In the genomic region with DNA sequence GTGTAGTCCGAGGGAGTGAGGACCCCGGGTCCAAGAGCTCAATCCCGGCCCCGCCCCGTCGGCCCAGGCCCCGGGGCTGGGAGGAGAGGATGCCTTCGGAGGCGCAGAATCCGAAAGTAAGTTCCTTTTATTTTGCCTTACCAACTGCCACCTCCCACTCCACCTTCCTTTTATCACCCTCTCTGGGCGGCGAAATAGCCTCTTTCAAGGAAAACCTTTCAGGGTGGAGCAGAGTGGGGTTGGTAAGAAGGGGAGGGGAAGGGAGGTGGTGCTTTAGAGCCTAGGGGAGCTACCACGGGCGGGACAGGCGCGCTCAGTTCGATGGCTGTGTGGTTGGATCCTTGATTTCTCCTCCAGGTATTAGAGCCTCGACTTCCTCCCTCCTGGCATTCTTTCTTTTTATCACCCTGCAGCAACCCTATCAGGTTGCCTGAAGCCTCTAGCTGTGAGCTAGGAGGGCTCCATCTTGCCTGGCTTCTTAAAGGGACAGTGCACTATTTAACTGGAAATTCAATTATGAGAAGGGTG, we compare ENCODE assay signal across 8 cellular contexts.
DNase-seq lines count a peak whose midpoint lies in the region; ATAC-seq and TF ChIP-seq lines count a peak whose summit lies in the region.

No MANE protein-coding gene starts in this region.

- no peak for TF ChIP-seq CTCF in RWPE1 (conservative IDR thresholded peaks at IDR 0.05; ENCODE audit: low read depth)
- TF ChIP-seq CTCF in lower leg skin (IDR thresholded peaks at IDR 0.05) = no peak

- H3K36me3 ChIP-seq in subcutaneous abdominal adipose tissue (ENCODE audit: control insufficient read depth in 5 of 5, insufficient read depth in 5 of 5, low read length in 5 of 5) = no peaks in the 10 kb centered on the region

- CTCF ChIA-PET in RWPE1 (lab: Yijun Ruan, JAX) = no interaction called here

- H3K4me3 ChIP-seq in lower leg skin (ENCODE audit: low read depth, poor library complexity, severe bottlenecking) (peak overlapping the region; percentile 48), subcutaneous abdominal adipose tissue (ENCODE audit: low read depth in 1 of 5, low read length in 5 of 5) (peak overlapping the region; percentile 72 to 91 (median 78))

- no peaks in the 10 kb centered on the region for H3K9me3 ChIP-seq in subcutaneous abdominal adipose tissue (ENCODE audit: control insufficient read depth in 5 of 5, low read length in 5 of 5)

- POLR2A ChIA-PET in RWPE1 (lab: Yijun Ruan, JAX; ENCODE audit: low non-redundant PET) = no interaction called here

- H3K9ac ChIP-seq in subcutaneous abdominal adipose tissue (ENCODE audit: low read length in 5 of 5) = peak overlapping the region in 4 of 5 donors; percentile 34 to 77 (median 58)

- peaks cover 0 to 2% (median 0%) of the 10 kb centered on the region in 5 donors for H3K27me3 ChIP-seq in subcutaneous abdominal adipose tissue (ENCODE audit: control insufficient read depth in 5 of 5, insufficient read depth in 4 of 5, low read length in 5 of 5)

- peak; percentile 2 for DNase-seq in activated naive CD4-positive, alpha-beta T cell treated with Interleukin-2 at 50 U/mL for 16 hours
- DNase-seq in activated naive CD4-positive, alpha-beta T cell treated with anti-CD3 and anti-CD28 coated beads, Interleukin-2, amount 50 U/mL, for 16 hours = no peak
- DNase-seq in RWPE1 (ENCODE audit: low spot score) (peak; percentile 7), dermis blood vessel endothelial cell (peak; percentile 24), lower leg skin (ENCODE audit: low spot score in 2 of 2) (peak in 1 of 2 donors; percentile 81), amniotic stem cell (lab: John Stamatoyannopoulos, UW) (no peak)

- H3K4me1 ChIP-seq in subcutaneous abdominal adipose tissue (ENCODE audit: control insufficient read depth in 5 of 5, insufficient read depth in 5 of 5, low read length in 5 of 5) = peaks cover 0 to 5% (median 0%) of the 10 kb centered on the region in 5 donors

- TF ChIP-seq POLR2A in lower leg skin (IDR thresholded peaks at IDR 0.05) = no peak

- peak; percentile 50 for ATAC-seq in HG02943 (IDR thresholded peaks at IDR 0.05; ENCODE audit: low read depth, unreplicated experiment)

- H3K27ac ChIP-seq in RWPE1 = peak overlapping the region; percentile 47
- H3K27ac ChIP-seq in subcutaneous abdominal adipose tissue (ENCODE audit: low read depth, low read length) = peak overlapping the region; percentile 12

- intact Hi-C loops in lower leg skin (cut with DNase I; ENCODE audit: low total_unique reads) = no loop called here

- WGBS in lower leg skin, 2 donors = 1 to 36% methylated on average over 18 of the region's 18 CpGs

Comparison
In these comparisons a context has a peak if more than half of its experiments do, and no peak if none do; other contexts are left out.
1. DNase-seq: peak in activated naive CD4-positive, alpha-beta T cell treated with Interleukin-2 at 50 U/mL for 16 hours (single experiment), RWPE1 (single experiment) and dermis blood vessel endothelial cell (single experiment); none in activated naive CD4-positive, alpha-beta T cell treated with anti-CD3 and anti-CD28 coated beads, Interleukin-2, amount 50 U/mL, for 16 hours (single experiment) and amniotic stem cell (single experiment).